9 cellular contexts compared by ENCODE assay signal in genomic region chr17:44400226-44400847, GRCh38. TPM values are rescaled to one million over a fixed set of nuclear protein-coding genes. Genes with fewer than 3 reads are reported as not detected.
DNase-seq lines count a peak whose midpoint lies in the region; ATAC-seq and TF ChIP-seq lines count a peak whose summit lies in the region.
"Had no signal": no experiment of that assay in that cellular context is flagged by ENCODE, and none has a peak within 500 bp of the region (broad histone marks: within the 10 kb centered on the region; RNA-seq: fewer than 3 reads in every experiment).

No MANE protein-coding gene starts in this region.

- no peak overlapping the region for H3K4me3 Mint-ChIP-seq in osteocyte (ENCODE audit: unreplicated experiment)
- H3K4me3 Mint-ChIP-seq in CD4-positive, alpha-beta T cell, result no peak overlapping the region

- TF ChIP-seq CTCF in LNCaP clone FGC (IDR thresholded peaks at IDR 0.05; ENCODE audit: control insufficient read depth, extremely low read depth, insufficient read depth) (peak; percentile 45), osteocyte (IDR thresholded peaks at IDR 0.05) (peak; percentile 63)
- no peak for TF ChIP-seq CTCF in CD4-positive, alpha-beta T cell (IDR thresholded peaks at IDR 0.05)

- H3K36me3 Mint-ChIP-seq in osteocyte (ENCODE audit: unreplicated experiment), result peaks cover 50% of the 10 kb centered on the region
- H3K36me3 Mint-ChIP-seq in CD4-positive, alpha-beta T cell (ENCODE audit: low read depth), result peaks cover 85% of the 10 kb centered on the region

- DNase-seq in ELR (ENCODE audit: low read depth), result peak; percentile 40
- DNase-seq in LNCaP clone FGC (ENCODE audit: low read depth), result no peak
- peak; percentile 43 for DNase-seq in ecto neural progenitor cell (ENCODE audit: low spot score)
- no peak for DNase-seq in osteocyte (ENCODE audit: extremely low spot score, unreplicated experiment)
- no peak for DNase-seq in CD4-positive, alpha-beta T cell
- DNase-seq in stimulated activated CD4-positive, alpha-beta T cell treated with anti-CD3 and anti-CD28 coated beads, Interleukin-1b, Interleukin-23, amount 100 ng/mL, for 48 hours, result no peak
- DNase-seq: naive B cell had no signal

- H3K4me1 Mint-ChIP-seq in osteocyte (ENCODE audit: unreplicated experiment), result no peaks in the 10 kb centered on the region
- H3K4me1 Mint-ChIP-seq in CD4-positive, alpha-beta T cell (ENCODE audit: low read depth), result no peaks in the 10 kb centered on the region

- H3K27me3 ChIP-seq in CD4-positive, alpha-beta T cell (ENCODE audit: control insufficient read depth, insufficient read depth, low read length), result no peaks in the 10 kb centered on the region

- CTCF ChIA-PET in CD4-positive, alpha-beta T cell (lab: Charles Lee), result no interaction called here

- no peaks in the 10 kb centered on the region for H3K27me3 Mint-ChIP-seq in osteocyte (ENCODE audit: unreplicated experiment)
- no peaks in the 10 kb centered on the region for H3K27me3 Mint-ChIP-seq in CD4-positive, alpha-beta T cell
- H3K27me3 Mint-ChIP-seq: naive B cell had no signal

- no peak overlapping the region for H3K4me3 ChIP-seq in LNCaP clone FGC (ENCODE audit: low read depth, low read length)

- H3K9me3 ChIP-seq in CD4-positive, alpha-beta T cell (ENCODE audit: control insufficient read depth, low read length), result no peaks in the 10 kb centered on the region

- H3K27ac Mint-ChIP-seq in osteocyte (ENCODE audit: unreplicated experiment), result no peak overlapping the region
- no peak overlapping the region for H3K27ac Mint-ChIP-seq in CD4-positive, alpha-beta T cell

- no peaks in the 10 kb centered on the region for H3K9me3 Mint-ChIP-seq in osteocyte (ENCODE audit: unreplicated experiment)
- H3K9me3 Mint-ChIP-seq in CD4-positive, alpha-beta T cell, result no peaks in the 10 kb centered on the region
- H3K9me3 Mint-ChIP-seq: naive B cell had no signal

- H3K27ac ChIP-seq in CD4-positive, alpha-beta T cell (ENCODE audit: low read depth, low read length), result no peak overlapping the region

- no peak for ATAC-seq in CD4-positive, alpha-beta T cell (ENCODE audit: poor library complexity)
- ATAC-seq in GM19463 (IDR thresholded peaks at IDR 0.05; ENCODE audit: unreplicated experiment), result no peak
- no peak for ATAC-seq in GM18909 (IDR thresholded peaks at IDR 0.05; ENCODE audit: poor library complexity, unreplicated experiment)

- POLR2A ChIA-PET in CD4-positive, alpha-beta T cell (lab: Charles Lee), result no interaction called here

- intact Hi-C loops in CD4-positive, alpha-beta T cell (cut with DNase I, micrococcal nuclease), result no loop called here

RNA-seq across cellular contexts. Expression of gene ITGA2B, which starts 10.9 kb away (rescaled TPM):
- total RNA-seq in osteocyte, result 0.81 and 0.86 TPM in 2 replicates
- under 1 TPM; 0.85 to 0.87 TPM for total RNA-seq in CD4-positive, alpha-beta T cell

RNA-seq across cellular contexts. Expression of gene FAM171A2, which starts 36.7 kb away (rescaled TPM):
- 26.1 and 26.9 TPM in 2 replicates for total RNA-seq in osteocyte
- total RNA-seq in CD4-positive, alpha-beta T cell, result under 1 TPM; 0.08 to 0.19 TPM

RNA-seq across cellular contexts. Expression of gene GRN, which starts 55.2 kb away (rescaled TPM):
- total RNA-seq in osteocyte, result 574 and 620 TPM in 2 replicates
- total RNA-seq in CD4-positive, alpha-beta T cell, result 10 to 100 TPM; 15.3 to 16.1 TPM

Comparison
In these comparisons a context has a peak if more than half of its experiments do, and no peak if none do; other contexts are left out.
1. DNase-seq: peak in ELR (single experiment) and ecto neural progenitor cell (single experiment); none in LNCaP clone FGC (single experiment), osteocyte (single experiment), CD4-positive, alpha-beta T cell (0 of 10) and stimulated activated CD4-positive, alpha-beta T cell treated with anti-CD3 and anti-CD28 coated beads, Interleukin-1b, Interleukin-23, amount 100 ng/mL, for 48 hours (single experiment).
2. RNA of gene FAM171A2, which starts 36.7 kb away (total RNA-seq): 26.1 to 26.9 TPM in osteocyte; 0.08 to 0.19 TPM in CD4-positive, alpha-beta T cell; every median in the first group is over 10 times any median in the second.
3. RNA of gene GRN, which starts 55.2 kb away (total RNA-seq): 574 to 620 TPM in osteocyte; 15.3 to 16.1 TPM in CD4-positive, alpha-beta T cell; every median in the first group is over 10 times any median in the second.